ENCODE assay signal across 8 cellular contexts in genomic region chr15:69478259-69478687, GRCh38. TPM values are rescaled to one million over a fixed set of nuclear protein-coding genes. Genes with fewer than 3 reads are reported as not detected.
A peak's percentile ranks its signal among the peaks of the same experiment; 100 is the strongest.
DNase-seq lines count a peak whose midpoint lies in the region; ATAC-seq, FAIRE-seq and TF ChIP-seq lines count a peak whose summit lies in the region.

No MANE protein-coding gene starts in this region.

- H3K4me2 ChIP-seq in PC-3 (ENCODE audit: low read length) = no peak overlapping the region

- POLR2A ChIA-PET in PC-3 (lab: Charles Lee; ENCODE audit: unreplicated experiment) = no interaction called here

- no peaks in the 10 kb centered on the region for H3K27me3 ChIP-seq in PC-3 (ENCODE audit: low read length)

- peak; percentile 57 for DNase-seq in D721Med (ENCODE audit: insufficient read length, low spot score)
- DNase-seq in KG1 (lab: John Stamatoyannopoulos, UW) = peak; percentile 22
- DNase-seq in PC-3 = peak; percentile 69
- peak; percentile 51 for DNase-seq in amniotic epithelial cell (ENCODE audit: low read depth)
- peak; percentile 54 for DNase-seq in iPS DF 19.7 (ENCODE audit: low read depth, low spot score)
- peak; percentile 28 to 39 for DNase-seq in stimulated activated CD4-positive, alpha-beta T cell treated with anti-CD3 and anti-CD28 coated beads, Interleukin-15, amount 100 ng/mL, for 1 hour (ENCODE audit: low read depth in 1 of 2, low spot score in 1 of 2)
- no peak for DNase-seq in cortex of kidney (lab: John Stamatoyannopoulos, UW)

- peaks cover 10% of the 10 kb centered on the region for H3K4me1 ChIP-seq in PC-3 (ENCODE audit: insufficient read depth, low read length)

- H3K36me3 ChIP-seq in PC-3 (ENCODE audit: low read depth, low read length) = no peaks in the 10 kb centered on the region

- BruUV-seq in PC-3 (replicated peaks; lab: Mats Ljungman, UMichigan) = no TSS peak

- no peak overlapping the region for H2AFZ ChIP-seq in PC-3 (ENCODE audit: low read length)

- CTCF ChIA-PET in PC-3 (lab: Charles Lee) = no interaction called here

- no peaks in the 10 kb centered on the region for H3K9me2 ChIP-seq in PC-3 (replicated peaks; ENCODE audit: low read length)

- H3K27ac ChIP-seq in PC-3 (ENCODE audit: low read length) = no peak overlapping the region

- H3K9me3 ChIP-seq in PC-3 (ENCODE audit: low read length) = no peaks in the 10 kb centered on the region

- H3F3A ChIP-seq in PC-3 (ENCODE audit: low read length, unreplicated experiment) = no peaks in the 10 kb centered on the region

- FAIRE-seq in D721Med (lab: Jason Lieb, UNC) = no peak

- H3K79me2 ChIP-seq in PC-3 (ENCODE audit: low read length) = no peaks in the 10 kb centered on the region

- no peak overlapping the region for H3K4me3 ChIP-seq in PC-3 (ENCODE audit: low read length)

- TF ChIP-seq CTCF in D721Med (IDR thresholded peaks at IDR 0.05; ENCODE audit: insufficient read depth, missing control alignments) (peak; percentile 88), PC-3 (conservative IDR thresholded peaks at IDR 0.05; ENCODE audit: low read depth, low read length) (peak; percentile 95)

- ATAC-seq in PC-3 (peak; percentile 44; the same call in 1 of the 2 replicates), GM19463 (IDR thresholded peaks at IDR 0.05; ENCODE audit: unreplicated experiment) (no peak)

- H4K20me1 ChIP-seq in PC-3 (ENCODE audit: low read length) = no peaks in the 10 kb centered on the region

- H3K9ac ChIP-seq in PC-3 (ENCODE audit: low read length) = no peak overlapping the region

- intact Hi-C loops in PC-3 (cut with micrococcal nuclease) = loop anchor here (5.0 kb wide), 2 partner anchors 114 to 984 kb away; no protein-coding TSS in a partner anchor

RNA-seq across cellular contexts. Expression of gene RPLP1, which starts 25.7 kb away (rescaled TPM):
- 216 and 253 TPM in 2 replicates for total RNA-seq in PC-3 (2014; rRNA removed)
